15 cellular contexts compared by ENCODE assay signal in the genomic region with DNA sequence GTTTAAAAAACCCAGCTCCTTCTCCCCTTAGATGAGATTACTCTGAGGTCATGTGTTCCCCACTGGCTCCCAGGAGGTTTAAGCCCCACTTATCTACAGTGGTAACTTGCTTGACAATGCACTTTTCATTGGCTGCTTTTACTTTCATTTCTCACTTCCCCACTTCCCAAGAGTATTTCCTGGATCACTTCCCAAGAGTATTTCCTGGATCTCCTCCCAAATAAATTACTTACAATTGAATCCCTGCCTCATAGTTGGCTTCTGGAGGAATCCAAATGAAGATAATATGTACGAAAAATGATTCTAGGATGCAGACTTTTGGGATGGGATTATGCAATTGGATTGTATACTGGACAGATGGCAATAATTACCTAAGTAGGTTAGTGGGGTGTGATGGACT. TPM values are rescaled to one million over a fixed set of nuclear protein-coding genes. Genes with fewer than 3 reads are reported as not detected.
DNase-seq lines count a peak whose midpoint lies in the region; ATAC-seq and TF ChIP-seq lines count a peak whose summit lies in the region.
"Had no signal": no experiment of that assay in that cellular context is flagged by ENCODE, and none has a peak within 500 bp of the region (broad histone marks: within the 10 kb centered on the region; RNA-seq: fewer than 3 reads in every experiment).

No MANE protein-coding gene starts in this region.

- H3K27ac ChIP-seq in WERI-Rb-1 = no peak overlapping the region
- H3K27ac ChIP-seq in parathyroid adenoma = no peak overlapping the region
- H3K27ac ChIP-seq in colonic mucosa = no peak overlapping the region
- H3K27ac ChIP-seq: C4-2B, GM23248, SK-N-MC had no signal

- H3K79me2 ChIP-seq in parathyroid adenoma = no peaks in the 10 kb centered on the region

- H3K4me1 Mint-ChIP-seq in activated T-helper 17 cell treated with anti-CD3 and anti-CD28 coated beads, Interleukin-2, amount 50 U/mL, for 72 hours = no peaks in the 10 kb centered on the region

- no peak overlapping the region for H3K27ac Mint-ChIP-seq in activated T-helper 17 cell treated with anti-CD3 and anti-CD28 coated beads, Interleukin-2, amount 50 U/mL, for 72 hours

- no peak overlapping the region for H3K9ac ChIP-seq in parathyroid adenoma
- no peak overlapping the region for H3K9ac ChIP-seq in colonic mucosa (ENCODE audit: low read depth in 2 of 2, low read length in 2 of 2)
- H3K9ac ChIP-seq: GM23248 had no signal

- no peak overlapping the region for H3K4me3 ChIP-seq in WERI-Rb-1 (ENCODE audit: low read depth, low read length)
- H3K4me3 ChIP-seq in fibroblast of pulmonary artery (replicated peaks; ENCODE audit: low read depth, low read length) = no peak overlapping the region
- H3K4me3 ChIP-seq in parathyroid adenoma (ENCODE audit: low read depth, low read length) = no peak overlapping the region
- no peak overlapping the region for H3K4me3 ChIP-seq in colonic mucosa
- H3K4me3 ChIP-seq: GM23248, SK-N-MC had no signal

- H3K9me3 ChIP-seq in WERI-Rb-1 (ENCODE audit: severe bottlenecking) = no peaks in the 10 kb centered on the region
- H3K9me3 ChIP-seq in parathyroid adenoma (ENCODE audit: control insufficient read depth, low read length) = no peaks in the 10 kb centered on the region
- no peaks in the 10 kb centered on the region for H3K9me3 ChIP-seq in colonic mucosa

- intact Hi-C loops in colonic mucosa (cut with DNase I) = no loop called here

- H3K4me1 ChIP-seq in parathyroid adenoma (no peaks in the 10 kb centered on the region), colonic mucosa (no peaks in the 10 kb centered on the region)

- TF ChIP-seq CTCF in WERI-Rb-1 (IDR thresholded peaks at IDR 0.05; ENCODE audit: low read depth, low read length) (no peak), fibroblast of pulmonary artery (IDR thresholded peaks at IDR 0.05; ENCODE audit: low read length, missing control alignments) (no peak), parathyroid adenoma (IDR thresholded peaks at IDR 0.05) (no peak), colonic mucosa (IDR thresholded peaks at IDR 0.05) (no peak)

- no peak overlapping the region for H3K4me2 ChIP-seq in parathyroid adenoma (ENCODE audit: low read length)

- H3K27me3 ChIP-seq in WERI-Rb-1 (ENCODE audit: insufficient read depth, low read depth, severe bottlenecking) (no peaks in the 10 kb centered on the region), parathyroid adenoma (ENCODE audit: control insufficient read depth, insufficient read depth, low read length) (no peaks in the 10 kb centered on the region), colonic mucosa (no peaks in the 10 kb centered on the region)

- H2AFZ ChIP-seq in parathyroid adenoma = peak overlapping the region; percentile 8
- H2AFZ ChIP-seq: GM23248 had no signal

- H3K36me3 ChIP-seq in WERI-Rb-1 = no peaks in the 10 kb centered on the region
- H3K36me3 ChIP-seq in parathyroid adenoma (ENCODE audit: control insufficient read depth, insufficient read depth, low read length) = no peaks in the 10 kb centered on the region
- H3K36me3 ChIP-seq in colonic mucosa = no peaks in the 10 kb centered on the region

- in situ Hi-C loops in G401 (cut with HindIII; ENCODE audit: low sequenced_read_pairs) = no loop called here

- no peaks in the 10 kb centered on the region for H3K36me3 Mint-ChIP-seq in activated T-helper 17 cell treated with anti-CD3 and anti-CD28 coated beads, Interleukin-2, amount 50 U/mL, for 72 hours (ENCODE audit: low read depth)

- no peak overlapping the region for H3K4me3 Mint-ChIP-seq in activated T-helper 17 cell treated with anti-CD3 and anti-CD28 coated beads, Interleukin-2, amount 50 U/mL, for 72 hours

- DNase-seq in G401 (ENCODE audit: low spot score) (peak; percentile 19), WERI-Rb-1 (peak; percentile 29), fibroblast of pulmonary artery (ENCODE audit: low read depth) (peak; percentile 19), DMS53 treated with DMSO at 0.1 percent for 48 hours (lab: John Stamatoyannopoulos, UW; ENCODE audit: unreplicated experiment) (no peak), colonic mucosa (no peak)
- DNase-seq: COR-L47, DMS53, GM23248, NCI-H1436, NCI-H2081 had no signal

- no peaks in the 10 kb centered on the region for H3K9me3 Mint-ChIP-seq in activated T-helper 17 cell treated with anti-CD3 and anti-CD28 coated beads, Interleukin-2, amount 50 U/mL, for 72 hours

- ATAC-seq in GM21528 (IDR thresholded peaks at IDR 0.05; ENCODE audit: low FRiP score, unreplicated experiment) = no peak
- ATAC-seq in activated T-helper 17 cell treated with anti-CD3 and anti-CD28 coated beads, Interleukin-2, amount 50 U/mL, for 72 hours (replicated peaks) = no peak

- peaks cover 18% of the 10 kb centered on the region for H3K27me3 Mint-ChIP-seq in activated T-helper 17 cell treated with anti-CD3 and anti-CD28 coated beads, Interleukin-2, amount 50 U/mL, for 72 hours

RNA-seq across cellular contexts. Expression of gene CHSY3, which starts 47.1 kb away (rescaled TPM):
- total RNA-seq in G401 (2014; rRNA removed; shearing (Covaris generic)) = 0.06 TPM in 1 of 2 replicates, not detected in the other
- total RNA-seq in colonic mucosa = under 1 TPM; 0.42 to 0.99 TPM
- not detected for total RNA-seq in activated T-helper 17 cell treated with anti-CD3 and anti-CD28 coated beads, Interleukin-2, amount 50 U/mL, for 72 hours

Comparison
In these comparisons a context has a peak if more than half of its experiments do, and no peak if none do; other contexts are left out.
1. DNase-seq: peak in G401 (single experiment), WERI-Rb-1 (single experiment) and fibroblast of pulmonary artery (single experiment); none in DMS53 treated with DMSO at 0.1 percent for 48 hours (single experiment) and colonic mucosa (single experiment).